ENCODE assay signal across 27 cellular contexts in genomic region chr10:66390926-66391325, GRCh38.
"Had no signal": no experiment of that assay in that cellular context is flagged by ENCODE, and none has a peak within 500 bp of the region (broad histone marks: within the 10 kb centered on the region; RNA-seq: fewer than 3 reads in every experiment).

No MANE protein-coding gene starts in this region.

- H3K9me3 ChIP-seq: stomach, suprapubic skin, testis, thoracic aorta, thyroid gland, tibial artery, upper lobe of left lung, upper lobe of right lung, uterus, vagina had no signal

- H3K4me1 ChIP-seq: stomach, suprapubic skin, testis, thyroid gland, tibial artery, tibial nerve, transverse colon, upper lobe of left lung, upper lobe of right lung, uterus, vagina had no signal

- H3K4me3 ChIP-seq: stomach, suprapubic skin, testis, thoracic aorta, thyroid gland, tibial artery, tibial nerve, transverse colon, upper lobe of left lung, upper lobe of right lung, uterus, vagina had no signal

- FAIRE-seq: urothelium cell line had no signal

- H3K27me3 ChIP-seq: stomach, suprapubic skin, testis, thyroid gland, tibial artery, tibial nerve, transverse colon, upper lobe of left lung, upper lobe of right lung, uterus, vagina had no signal

- ATAC-seq: stimulated activated effector memory CD8-positive, alpha-beta T cell treated with anti-CD3 and anti-CD28 coated beads, Interleukin-12 subunit alpha, Interleukin-12 subunit beta, amount 100 ng/mL, for 72 hours; stimulated activated memory B cell treated with anti-CD40 and anti-IgM and Interleukin-4, amounts not matched to agents 10 μg/mL and 1 μg/mL and 100 μg/mL, for 72 hours; stimulated activated naive B cell treated with anti-CD40 and anti-IgM and Interleukin-4, amounts not matched to agents 10 μg/mL and 1 μg/mL and 100 μg/mL, for 72 hours; stimulated activated naive CD8-positive, alpha-beta T cell treated with anti-CD3 and anti-CD28 coated beads, Interleukin-15, amount 100 ng/mL, for 72 hours; stimulated activated naive CD8-positive, alpha-beta T cell treated with anti-CD3 and anti-CD28 coated beads, Interleukin-15, Interleukin-2, amounts not matched to agents 100 U/mL and 50 U/mL, for 24 hours; upper lobe of right lung had no signal

- H3K27ac ChIP-seq: stomach, suprapubic skin, testis, thoracic aorta, thyroid gland, tibial artery, tibial nerve, transverse colon, upper lobe of left lung, upper lobe of right lung, uterus, vagina had no signal

- DNase-seq: stimulated activated CD4-positive, alpha-beta T cell treated with anti-CD3 and anti-CD28 coated beads, Interleukin-2, amount 100 ng/mL, for 48 hours; stimulated activated CD4-positive, alpha-beta T cell treated with anti-CD3 and anti-CD28 coated beads, Interleukin-4, amount 100 ng/mL, for 1 hour; stimulated activated CD4-positive, alpha-beta T cell treated with anti-CD3 and anti-CD28 coated beads, Interleukin-4, amount 100 ng/mL, for 24 hours; stimulated activated CD4-positive, alpha-beta T cell treated with anti-CD3 and anti-CD28 coated beads, Interleukin-4, amount 100 ng/mL, for 4 hours; stimulated activated CD8-positive, alpha-beta memory T cell treated with anti-CD3 and anti-CD28 coated beads, Interleukin-4, amount 100 ng/mL, for 48 hours; stimulated activated naive B cell treated with anti-CD40 and anti-IgM and Interleukin-4, amounts not matched to agents 10 μg/mL and 1 μg/mL and 100 μg/mL, for 72 hours; stimulated activated naive CD4-positive, alpha-beta T cell; stimulated activated naive CD4-positive, alpha-beta T cell treated with Interleukin-2 at 50 U/mL for 16 hours; stimulated activated naive CD8-positive, alpha-beta T cell treated with anti-CD3 and anti-CD28 coated beads, Interleukin-15, amount 100 ng/mL, for 72 hours; stimulated activated naive CD8-positive, alpha-beta T cell treated with anti-CD3 and anti-CD28 coated beads, Interleukin-15, Interleukin-2, amounts not matched to agents 100 U/mL and 50 U/mL, for 24 hours; stomach; substantia nigra; testis; thyroid gland; tibial artery; transverse colon; trophoblast cell; upper lobe of left lung; upper lobe of right lung; uterus had no signal

- H3K36me3 ChIP-seq: stomach, suprapubic skin, thoracic aorta, thyroid gland, tibial artery, tibial nerve, transverse colon, upper lobe of left lung, upper lobe of right lung, uterus, vagina had no signal
